14 cellular contexts compared by ENCODE assay signal in genomic region chr2:35978218-35978617, GRCh38.
DNase-seq lines count a peak whose midpoint lies in the region; ATAC-seq and TF ChIP-seq lines count a peak whose summit lies in the region.
"Had no signal": no experiment of that assay in that cellular context is flagged by ENCODE, and none has a peak within 500 bp of the region (broad histone marks: within the 10 kb centered on the region; RNA-seq: fewer than 3 reads in every experiment).

No MANE protein-coding gene starts in this region.

- no peak overlapping the region for H3K27ac ChIP-seq in MM.1S (ENCODE audit: low read length)
- no peak overlapping the region for H3K27ac ChIP-seq in GM23338 (ENCODE audit: low read depth)
- H3K27ac ChIP-seq: neutrophil, upper lobe of left lung had no signal

- H3K27me3 ChIP-seq in MM.1S (replicated peaks; ENCODE audit: insufficient read depth, low read length) (peaks cover 13% of the 10 kb centered on the region; the same call in 1 of the 2 replicates), GM23338 (ENCODE audit: insufficient read depth) (no peaks in the 10 kb centered on the region)
- H3K27me3 ChIP-seq: neutrophil, upper lobe of left lung had no signal

- H3K4me2 ChIP-seq in MM.1S (ENCODE audit: low read depth, low read length), result peak overlapping the region; percentile 31
- H3K4me2 ChIP-seq in GM23338, result no peak overlapping the region

- no peaks in the 10 kb centered on the region for H3K36me3 Mint-ChIP-seq in GM23338 (ENCODE audit: low read depth)

- no peak overlapping the region for H3K9ac ChIP-seq in MM.1S (ENCODE audit: low read length)

- H3F3A ChIP-seq in MM.1S (ENCODE audit: insufficient read depth, low read length) (no peaks in the 10 kb centered on the region), GM23338 (replicated peaks; ENCODE audit: low read depth) (no peaks in the 10 kb centered on the region)

- no peak overlapping the region for H3K27ac Mint-ChIP-seq in GM23338

- H3K4me3 ChIP-seq in MM.1S (ENCODE audit: low read length), result no peak overlapping the region
- no peak overlapping the region for H3K4me3 ChIP-seq in GM23338
- H3K4me3 ChIP-seq: upper lobe of left lung had no signal

- H3K4me1 ChIP-seq in MM.1S (ENCODE audit: low read length), result peaks cover 3% of the 10 kb centered on the region; the same call in 1 of the 2 replicates
- no peaks in the 10 kb centered on the region for H3K4me1 ChIP-seq in GM23338 (ENCODE audit: insufficient read depth)

- H3K9me2 ChIP-seq in MM.1S (replicated peaks; ENCODE audit: insufficient read depth, low read length), result no peaks in the 10 kb centered on the region
- H3K9me2 ChIP-seq in GM23338 (ENCODE audit: insufficient read depth), result no peaks in the 10 kb centered on the region

- H3K79me2 ChIP-seq in MM.1S (ENCODE audit: low read length) (no peaks in the 10 kb centered on the region), GM23338 (replicated peaks; ENCODE audit: insufficient read depth) (no peaks in the 10 kb centered on the region)

- peak; percentile 64 for DNase-seq in MM.1S
- no peak for DNase-seq in GM23338 (ENCODE audit: low spot score)
- no peak for DNase-seq in kidney glomerular epithelial cell (lab: John Stamatoyannopoulos, UW)
- DNase-seq in ecto neural progenitor cell (ENCODE audit: low spot score), result no peak
- no peak for DNase-seq in NCI-H1417 treated with DMSO at 0.1 percent for 48 hours (lab: John Stamatoyannopoulos, UW)
- DNase-seq: anterior cingulate cortex, COR-L47, GOT3, NCI-H1417, upper lobe of left lung had no signal

- H3K36me3 ChIP-seq in MM.1S (replicated peaks; ENCODE audit: insufficient read depth, low read length) (no peaks in the 10 kb centered on the region), GM23338 (ENCODE audit: insufficient read depth) (no peaks in the 10 kb centered on the region)
- H3K36me3 ChIP-seq: neutrophil, upper lobe of left lung had no signal

- no peaks in the 10 kb centered on the region for H4K20me1 ChIP-seq in MM.1S (ENCODE audit: insufficient read depth, low read length)
- no peaks in the 10 kb centered on the region for H4K20me1 ChIP-seq in GM23338 (replicated peaks; ENCODE audit: insufficient read depth)

- TF ChIP-seq POLR2A in GM18505 (IDR thresholded peaks at IDR 0.05; ENCODE audit: borderline replicate concordance, extremely low read depth, insufficient read depth, insufficient read length), result no peak

- TF ChIP-seq CTCF in MM.1S (IDR thresholded peaks at IDR 0.05; ENCODE audit: low read length), result no peak
- no peak for TF ChIP-seq CTCF in GM23338 (conservative IDR thresholded peaks at IDR 0.05; ENCODE audit: low read depth in 2 of 2)

- peaks cover 6% of the 10 kb centered on the region; the same call in 2 of the 3 replicates for H3K4me1 Mint-ChIP-seq in GM23338

- H2AFZ ChIP-seq in MM.1S (ENCODE audit: low read length) (no peak overlapping the region), GM23338 (no peak overlapping the region)

- no peaks in the 10 kb centered on the region for H3K9me3 ChIP-seq in MM.1S (replicated peaks; ENCODE audit: insufficient read depth, low read length)
- H3K9me3 ChIP-seq: neutrophil, upper lobe of left lung had no signal

- H3K9me3 Mint-ChIP-seq in GM23338, result no peaks in the 10 kb centered on the region

- H3K4me3 Mint-ChIP-seq in GM23338, result no peak overlapping the region

- H3K27me3 Mint-ChIP-seq in GM23338 (ENCODE audit: insufficient read depth, low read depth, poor library complexity), result no peaks in the 10 kb centered on the region

- ATAC-seq in GM18505 (IDR thresholded peaks at IDR 0.05; ENCODE audit: unreplicated experiment) (peak; percentile 99), GM19455 (IDR thresholded peaks at IDR 0.05; ENCODE audit: unreplicated experiment) (peak; percentile 98), HG02943 (IDR thresholded peaks at IDR 0.05; ENCODE audit: low read depth, unreplicated experiment) (peak; percentile 85), GM23338 (no peak)

TF ChIP-seq in GM23338, 12 proteins besides CTCF, POLR2A, EP300 and RAD21 (continues in another document):
- TF ChIP-seq ZNF114 (CRISPR knock-in tag; IDR thresholded peaks at IDR 0.05) (no peak), STAT1 (IDR thresholded peaks at IDR 0.05; ENCODE audit: unreplicated experiment) (no peak), JUNB (IDR thresholded peaks at IDR 0.05; ENCODE audit: unreplicated experiment) (no peak), ZNF331 (CRISPR knock-in tag; IDR thresholded peaks at IDR 0.05; ENCODE audit: low read depth) (no peak), EZH2 (IDR thresholded peaks at IDR 0.05; ENCODE audit: low read depth, unreplicated experiment) (no peak), CREB1 (CRISPR knock-in tag; IDR thresholded peaks at IDR 0.05; ENCODE audit: low read depth) (no peak), EZH2phosphoT487 (IDR thresholded peaks at IDR 0.05; ENCODE audit: unreplicated experiment) (no peak), NANOG (IDR thresholded peaks at IDR 0.05; ENCODE audit: borderline replicate concordance) (no peak), POLR2AphosphoS5 (IDR thresholded peaks at IDR 0.05; ENCODE audit: low read depth) (no peak)
- TF ChIP-seq, protein P1, sequence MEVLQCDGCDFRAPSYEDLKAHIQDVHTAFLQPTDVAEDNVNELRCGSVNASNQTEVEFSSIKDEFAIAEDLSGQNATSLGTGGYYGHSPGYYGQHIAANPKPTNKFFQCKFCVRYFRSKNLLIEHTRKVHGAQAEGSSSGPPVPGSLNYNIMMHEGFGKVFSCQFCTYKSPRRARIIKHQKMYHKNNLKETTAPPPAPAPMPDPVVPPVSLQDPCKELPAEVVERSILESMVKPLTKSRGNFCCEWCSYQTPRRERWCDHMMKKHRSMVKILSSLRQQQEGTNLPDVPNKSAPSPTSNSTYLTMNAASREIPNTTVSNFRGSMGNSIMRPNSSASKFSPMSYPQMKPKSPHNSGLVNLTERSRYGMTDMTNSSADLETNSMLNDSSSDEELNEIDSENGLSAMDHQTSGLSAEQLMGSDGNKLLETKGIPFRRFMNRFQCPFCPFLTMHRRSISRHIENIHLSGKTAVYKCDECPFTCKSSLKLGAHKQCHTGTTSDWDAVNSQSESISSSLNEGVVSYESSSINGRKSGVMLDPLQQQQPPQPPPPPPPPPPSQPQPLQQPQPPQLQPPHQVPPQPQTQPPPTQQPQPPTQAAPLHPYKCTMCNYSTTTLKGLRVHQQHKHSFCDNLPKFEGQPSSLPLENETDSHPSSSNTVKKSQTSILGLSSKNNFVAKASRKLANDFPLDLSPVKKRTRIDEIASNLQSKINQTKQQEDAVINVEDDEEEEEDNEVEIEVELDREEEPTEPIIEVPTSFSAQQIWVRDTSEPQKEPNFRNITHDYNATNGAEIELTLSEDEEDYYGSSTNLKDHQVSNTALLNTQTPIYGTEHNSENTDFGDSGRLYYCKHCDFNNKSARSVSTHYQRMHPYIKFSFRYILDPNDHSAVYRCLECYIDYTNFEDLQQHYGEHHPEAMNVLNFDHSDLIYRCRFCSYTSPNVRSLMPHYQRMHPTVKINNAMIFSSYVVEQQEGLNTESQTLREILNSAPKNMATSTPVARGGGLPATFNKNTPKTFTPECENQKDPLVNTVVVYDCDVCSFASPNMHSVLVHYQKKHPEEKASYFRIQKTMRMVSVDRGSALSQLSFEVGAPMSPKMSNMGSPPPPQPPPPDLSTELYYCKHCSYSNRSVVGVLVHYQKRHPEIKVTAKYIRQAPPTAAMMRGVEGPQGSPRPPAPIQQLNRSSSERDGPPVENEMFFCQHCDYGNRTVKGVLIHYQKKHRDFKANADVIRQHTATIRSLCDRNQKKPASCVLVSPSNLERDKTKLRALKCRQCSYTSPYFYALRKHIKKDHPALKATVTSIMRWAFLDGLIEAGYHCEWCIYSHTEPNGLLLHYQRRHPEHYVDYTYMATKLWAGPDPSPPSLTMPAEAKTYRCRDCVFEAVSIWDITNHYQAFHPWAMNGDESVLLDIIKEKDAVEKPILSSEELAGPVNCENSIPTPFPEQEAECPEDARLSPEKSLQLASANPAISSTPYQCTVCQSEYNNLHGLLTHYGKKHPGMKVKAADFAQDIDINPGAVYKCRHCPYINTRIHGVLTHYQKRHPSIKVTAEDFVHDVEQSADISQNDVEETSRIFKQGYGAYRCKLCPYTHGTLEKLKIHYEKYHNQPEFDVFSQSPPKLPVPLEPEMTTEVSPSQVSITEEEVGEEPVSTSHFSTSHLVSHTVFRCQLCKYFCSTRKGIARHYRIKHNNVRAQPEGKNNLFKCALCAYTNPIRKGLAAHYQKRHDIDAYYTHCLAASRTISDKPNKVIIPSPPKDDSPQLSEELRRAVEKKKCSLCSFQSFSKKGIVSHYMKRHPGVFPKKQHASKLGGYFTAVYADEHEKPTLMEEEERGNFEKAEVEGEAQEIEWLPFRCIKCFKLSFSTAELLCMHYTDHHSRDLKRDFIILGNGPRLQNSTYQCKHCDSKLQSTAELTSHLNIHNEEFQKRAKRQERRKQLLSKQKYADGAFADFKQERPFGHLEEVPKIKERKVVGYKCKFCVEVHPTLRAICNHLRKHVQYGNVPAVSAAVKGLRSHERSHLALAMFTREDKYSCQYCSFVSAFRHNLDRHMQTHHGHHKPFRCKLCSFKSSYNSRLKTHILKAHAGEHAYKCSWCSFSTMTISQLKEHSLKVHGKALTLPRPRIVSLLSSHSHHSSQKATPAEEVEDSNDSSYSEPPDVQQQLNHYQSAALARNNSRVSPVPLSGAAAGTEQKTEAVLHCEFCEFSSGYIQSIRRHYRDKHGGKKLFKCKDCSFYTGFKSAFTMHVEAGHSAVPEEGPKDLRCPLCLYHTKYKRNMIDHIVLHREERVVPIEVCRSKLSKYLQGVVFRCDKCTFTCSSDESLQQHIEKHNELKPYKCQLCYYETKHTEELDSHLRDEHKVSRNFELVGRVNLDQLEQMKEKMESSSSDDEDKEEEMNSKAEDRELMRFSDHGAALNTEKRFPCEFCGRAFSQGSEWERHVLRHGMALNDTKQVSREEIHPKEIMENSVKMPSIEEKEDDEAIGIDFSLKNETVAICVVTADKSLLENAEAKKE (CRISPR knock-in tag; IDR thresholded peaks at IDR 0.05), result no peak
- TF ChIP-seq, protein P2, sequence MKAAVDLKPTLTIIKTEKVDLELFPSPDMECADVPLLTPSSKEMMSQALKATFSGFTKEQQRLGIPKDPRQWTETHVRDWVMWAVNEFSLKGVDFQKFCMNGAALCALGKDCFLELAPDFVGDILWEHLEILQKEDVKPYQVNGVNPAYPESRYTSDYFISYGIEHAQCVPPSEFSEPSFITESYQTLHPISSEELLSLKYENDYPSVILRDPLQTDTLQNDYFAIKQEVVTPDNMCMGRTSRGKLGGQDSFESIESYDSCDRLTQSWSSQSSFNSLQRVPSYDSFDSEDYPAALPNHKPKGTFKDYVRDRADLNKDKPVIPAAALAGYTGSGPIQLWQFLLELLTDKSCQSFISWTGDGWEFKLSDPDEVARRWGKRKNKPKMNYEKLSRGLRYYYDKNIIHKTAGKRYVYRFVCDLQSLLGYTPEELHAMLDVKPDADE (IDR thresholded peaks at IDR 0.05), result no peak
